In the genomic region with DNA sequence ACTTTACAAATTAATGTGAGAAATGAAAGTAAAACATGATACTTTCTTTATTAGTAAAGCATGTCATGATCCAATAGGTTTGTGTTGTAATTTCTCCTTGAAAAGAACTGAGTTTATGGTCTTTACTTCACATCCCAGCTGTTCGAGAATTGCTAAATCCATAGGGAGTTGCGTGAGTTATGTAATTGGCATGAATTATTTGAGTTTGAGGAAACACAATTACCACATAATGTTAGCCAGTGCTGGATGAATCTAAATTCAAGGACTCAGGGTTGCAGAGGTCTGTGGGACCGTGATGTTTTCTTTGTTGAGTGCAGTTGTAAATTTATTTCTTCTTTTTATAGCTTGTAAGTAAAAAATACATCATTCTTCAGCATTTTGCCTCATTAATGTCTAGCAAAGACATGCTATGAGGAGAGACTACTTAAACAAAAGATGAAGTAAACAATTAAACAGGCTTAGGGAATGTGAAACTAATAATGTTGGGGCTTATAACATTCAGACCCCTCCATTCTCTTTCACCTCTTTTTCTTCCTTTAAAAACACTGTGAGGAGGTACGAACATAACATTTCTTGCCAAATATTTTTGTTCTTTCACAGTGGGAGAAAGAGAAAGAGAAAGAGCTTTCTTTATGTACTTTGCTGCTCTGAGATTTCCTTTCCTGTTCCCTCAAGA, we compare ENCODE assay signal across 9 cellular contexts.
DNase-seq lines count a peak whose midpoint lies in the region; ATAC-seq and TF ChIP-seq lines count a peak whose summit lies in the region.
"Had no signal": no experiment of that assay in that cellular context is flagged by ENCODE, and none has a peak within 500 bp of the region (broad histone marks: within the 10 kb centered on the region; RNA-seq: fewer than 3 reads in every experiment).

No MANE protein-coding gene starts in this region.

- no peak for TF ChIP-seq CTCF in BE2C (IDR thresholded peaks at IDR 0.05; ENCODE audit: low read depth, low read length)

- ATAC-seq in HG02938 (IDR thresholded peaks at IDR 0.05; ENCODE audit: unreplicated experiment) (peak; percentile 45), HG02678 (IDR thresholded peaks at IDR 0.05; ENCODE audit: unreplicated experiment) (no peak), HG02970 (IDR thresholded peaks at IDR 0.05; ENCODE audit: low FRiP score, unreplicated experiment) (no peak), GM21528 (IDR thresholded peaks at IDR 0.05; ENCODE audit: low FRiP score, unreplicated experiment) (no peak)

- peak overlapping the region; percentile 31 for H3K4me3 ChIP-seq in BE2C (ENCODE audit: low read depth, low read length)
- peak overlapping the region; percentile 4 to 53 for H3K4me3 ChIP-seq in muscle layer of duodenum (ENCODE audit: low read depth in 1 of 2, low read length in 2 of 2)

- H3K9me3 ChIP-seq in BE2C (no peaks in the 10 kb centered on the region), muscle layer of duodenum (ENCODE audit: control insufficient read depth in 1 of 2, low read length in 2 of 2) (no peaks in the 10 kb centered on the region)

- DNase-seq in BE2C (no peak), brain pericyte (ENCODE audit: low read depth, low spot score) (peak; percentile 63), RPMI8226 (no peak)
- DNase-seq: activated CD4-positive, CD25-positive, alpha-beta regulatory T cell had no signal

- H3K27me3 ChIP-seq in BE2C (no peaks in the 10 kb centered on the region), muscle layer of duodenum (ENCODE audit: low read depth, low read length) (no peaks in the 10 kb centered on the region)

- H3K36me3 ChIP-seq in BE2C (no peaks in the 10 kb centered on the region), muscle layer of duodenum (ENCODE audit: control insufficient read depth in 1 of 2, insufficient read depth in 2 of 2, low read length in 2 of 2) (no peaks in the 10 kb centered on the region)

- H3K4me1 ChIP-seq in BE2C (peaks cover 24% of the 10 kb centered on the region), muscle layer of duodenum (ENCODE audit: control insufficient read depth in 1 of 2, insufficient read depth in 2 of 2, low read length in 2 of 2) (no peaks in the 10 kb centered on the region)

- H3K27ac ChIP-seq in muscle layer of duodenum (ENCODE audit: low read length): no peak overlapping the region
